1 cellular context compared by ENCODE assay signal in the genomic region with DNA sequence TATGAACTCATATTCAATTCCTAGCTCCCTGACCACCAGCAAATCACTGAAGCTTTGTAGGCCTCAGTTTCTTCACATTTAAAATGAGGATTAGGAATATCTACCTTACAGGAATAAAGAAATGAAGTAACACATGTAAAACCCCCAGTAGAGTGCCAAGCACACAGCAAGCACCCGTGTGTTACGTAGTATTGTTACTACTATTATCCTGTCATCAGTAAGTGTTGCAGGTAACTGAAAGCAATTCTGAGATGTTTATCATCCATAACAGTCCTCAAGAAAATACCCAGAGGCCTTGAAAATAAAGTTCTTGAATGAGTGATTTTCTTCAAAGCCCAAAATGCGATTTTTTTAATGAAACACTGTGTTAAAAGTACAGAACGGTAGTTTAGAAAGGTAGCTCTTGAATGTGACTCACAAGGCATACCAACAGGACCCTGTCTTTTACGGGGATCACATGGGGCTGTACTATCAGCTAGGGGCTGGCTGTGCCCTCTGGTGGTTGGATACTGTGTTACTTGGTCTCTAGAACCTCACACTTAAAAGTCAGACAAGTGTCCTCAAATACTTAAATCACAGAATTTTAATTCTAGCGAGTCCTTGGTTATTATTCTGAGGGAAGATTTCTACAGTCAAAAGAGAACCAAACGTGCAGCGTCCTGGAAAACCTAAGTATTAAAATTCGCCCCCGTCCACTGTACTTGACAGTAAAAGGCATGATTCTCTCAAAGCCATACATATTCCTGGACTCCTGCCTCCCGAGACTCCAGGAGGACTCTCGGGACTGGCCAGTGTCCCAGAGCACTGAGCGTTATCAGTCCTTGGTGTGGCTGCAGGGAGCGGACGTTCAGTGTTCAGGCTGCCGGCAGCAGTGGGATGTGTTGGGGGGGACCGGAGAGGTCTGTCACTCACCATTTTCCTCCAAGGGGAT.
TF ChIP-seq lines count a peak whose summit lies in the region.

No MANE protein-coding gene starts in this region.

TF ChIP-seq in GM23338, 12 proteins besides CTCF, POLR2A, EP300 and RAD21 (continued from another document):
- TF ChIP-seq EZH2phosphoT487 (IDR thresholded peaks at IDR 0.05; ENCODE audit: unreplicated experiment) (no peak), STAT1 (IDR thresholded peaks at IDR 0.05; ENCODE audit: unreplicated experiment) (no peak), JUNB (IDR thresholded peaks at IDR 0.05; ENCODE audit: unreplicated experiment) (no peak), EZH2 (IDR thresholded peaks at IDR 0.05; ENCODE audit: low read depth, unreplicated experiment) (no peak), POLR2AphosphoS5 (IDR thresholded peaks at IDR 0.05; ENCODE audit: low read depth) (no peak), NANOG (IDR thresholded peaks at IDR 0.05; ENCODE audit: borderline replicate concordance) (no peak)
